7 cellular contexts compared by ENCODE assay signal in genomic region chr2:55279140-55279846, GRCh38. TPM values are rescaled to one million over a fixed set of nuclear protein-coding genes. Genes with fewer than 3 reads are reported as not detected.
A peak's percentile ranks its signal among the peaks of the same experiment; 100 is the strongest.
DNase-seq lines count a peak whose midpoint lies in the region; FAIRE-seq and TF ChIP-seq lines count a peak whose summit lies in the region.
"Not testable (repeated sequence)": the region's sequence is repeated elsewhere in the genome, so short reads cannot be mapped to it uniquely, and the experiment has no call there.

No MANE protein-coding gene starts in this region.

- H3K4me1 Mint-ChIP-seq in astrocyte (ENCODE audit: low read depth, unreplicated experiment): peaks cover 16% of the 10 kb centered on the region

- peak overlapping the region; percentile 34 for H3K4me3 ChIP-seq in HUES64 (ENCODE audit: low read length)
- H3K4me3 ChIP-seq in astrocyte (ENCODE audit: insufficient read depth, low read depth, low read length): not testable (repeated sequence)
- peak overlapping the region; percentile 25 for H3K4me3 ChIP-seq in neuron (ENCODE audit: low read length)

- peak overlapping the region; percentile 37 for H3K27ac Mint-ChIP-seq in astrocyte (ENCODE audit: unreplicated experiment)

- H3K27ac ChIP-seq in HUES64 (ENCODE audit: low read depth, low read length): peak overlapping the region; percentile 94
- not testable (repeated sequence) for H3K27ac ChIP-seq in astrocyte (ENCODE audit: low read depth, low read length)
- H3K27ac ChIP-seq in epithelial cell of prostate: peak overlapping the region; percentile 74

- H3K9me3 ChIP-seq in HUES64 (ENCODE audit: insufficient read depth, low read depth, low read length); astrocyte (ENCODE audit: insufficient read depth, low read depth, low read length); neuron (ENCODE audit: low read length): not testable (repeated sequence)

- H3K4me3 Mint-ChIP-seq in astrocyte (ENCODE audit: unreplicated experiment): peak overlapping the region; percentile 77

- DNase-seq in ELF-1 (ENCODE audit: low read depth, low spot score) (peak; percentile 77), NCI-H524 (lab: John Stamatoyannopoulos, UW) (peak; percentile 86), left kidney (ENCODE audit: low read depth, low spot score) (peak; percentile 15)
- DNase-seq in astrocyte (ENCODE audit: low read depth); epithelial cell of prostate (ENCODE audit: low read depth, low spot score): not testable (repeated sequence)

- H3K36me3 ChIP-seq in HUES64 (ENCODE audit: insufficient read depth, low read length); astrocyte (ENCODE audit: insufficient read depth, low read length): not testable (repeated sequence)
- peaks cover 10% of the 10 kb centered on the region for H3K36me3 ChIP-seq in neuron (ENCODE audit: insufficient read depth, low read length)

- H3K4me1 ChIP-seq in HUES64 (ENCODE audit: insufficient read depth, low read length): peaks cover 29% of the 10 kb centered on the region
- not testable (repeated sequence) for H3K4me1 ChIP-seq in astrocyte (ENCODE audit: insufficient read depth, low read length); neuron (ENCODE audit: insufficient read depth, low read length)

- FAIRE-seq in astrocyte (lab: Jason Lieb, UNC): not testable (repeated sequence)

- not testable (repeated sequence) for H3K36me3 Mint-ChIP-seq in astrocyte (ENCODE audit: low read depth, unreplicated experiment)

- not testable (repeated sequence) for H3K9me3 Mint-ChIP-seq in astrocyte (ENCODE audit: unreplicated experiment)

- not testable (repeated sequence) for H4K20me1 ChIP-seq in astrocyte (ENCODE audit: insufficient read depth, low read length)

- H2AFZ ChIP-seq in astrocyte (ENCODE audit: low read depth, low read length) (peak overlapping the region; percentile 30), neuron (ENCODE audit: low read depth, low read length) (peak overlapping the region; percentile 46)

- TF ChIP-seq CTCF in astrocyte (IDR thresholded peaks at IDR 0.05; ENCODE audit: insufficient read depth, low read depth, low read length): not testable (repeated sequence)

- peak overlapping the region; percentile 67 for H3K9ac ChIP-seq in HUES64 (ENCODE audit: low read depth, low read length)
- not testable (repeated sequence) for H3K9ac ChIP-seq in astrocyte (ENCODE audit: low read length)

- H3K27me3 ChIP-seq in HUES64 (ENCODE audit: insufficient read depth, low read length); astrocyte (ENCODE audit: insufficient read depth, low read length); neuron (ENCODE audit: insufficient read depth, low read length): not testable (repeated sequence)

- H3K4me2 ChIP-seq in astrocyte (ENCODE audit: low read length): peak overlapping the region; percentile 29

- H3K27me3 Mint-ChIP-seq in astrocyte (ENCODE audit: low read depth, unreplicated experiment): not testable (repeated sequence)

- WGBS in HUES64: 13% methylated on average over 10 of the region's 10 CpGs

- H3K79me2 ChIP-seq in astrocyte (ENCODE audit: insufficient read depth, low read length): not testable (repeated sequence)

RNA-seq across cellular contexts. Expression of gene MTIF2, which starts 10.3 kb away (rescaled TPM):
- 25.5 TPM for polyA plus RNA-seq in HUES64 (2013, experiment 1 of 2)
- polyA plus RNA-seq in HUES64 (2013, experiment 2 of 2): 28.1 TPM
- total RNA-seq in astrocyte: 23.1 and 25.2 TPM in 2 replicates

RNA-seq across cellular contexts. Expression of gene RPS27A, which starts 46.8 kb away (rescaled TPM):
- 2,176 TPM for polyA plus RNA-seq in HUES64 (2013, experiment 1 of 2)
- 2,200 TPM for polyA plus RNA-seq in HUES64 (2013, experiment 2 of 2)
- total RNA-seq in astrocyte: 746 and 840 TPM in 2 replicates

RNA-seq across cellular contexts. Expression of gene CLHC1, which starts 47.2 kb away (rescaled TPM):
- 3.4 TPM for polyA plus RNA-seq in HUES64 (2013, experiment 1 of 2)
- 5.3 TPM for polyA plus RNA-seq in HUES64 (2013, experiment 2 of 2)
- total RNA-seq in astrocyte: 16.5 and 17.5 TPM in 2 replicates
